ENCODE assay signal across 9 cellular contexts in genomic region chr2:88159955-88160415, GRCh38. TPM values are rescaled to one million over a fixed set of nuclear protein-coding genes. Genes with fewer than 3 reads are reported as not detected.
DNase-seq lines count a peak whose midpoint lies in the region; ATAC-seq and TF ChIP-seq lines count a peak whose summit lies in the region.
"Had no signal": no experiment of that assay in that cellular context is flagged by ENCODE, and none has a peak within 500 bp of the region (broad histone marks: within the 10 kb centered on the region; RNA-seq: fewer than 3 reads in every experiment).

No MANE protein-coding gene starts in this region.

- H3K9me3 ChIP-seq in HEK293 (ENCODE audit: control insufficient read depth, insufficient read depth, low read depth, low read length) = no peaks in the 10 kb centered on the region
- no peaks in the 10 kb centered on the region for H3K9me3 ChIP-seq in colonic mucosa

- peak overlapping the region in 1 of 2 donors; percentile 3 for H3K9ac ChIP-seq in colonic mucosa (ENCODE audit: low read depth in 2 of 2, low read length in 2 of 2)

- H3K36me3 ChIP-seq in HEK293 (ENCODE audit: control insufficient read depth in 2 of 2, insufficient read depth in 1 of 2, low read length in 2 of 2) (no peaks in the 10 kb centered on the region), colonic mucosa (no peaks in the 10 kb centered on the region)

- POLR2A ChIA-PET in HEK293 (lab: Yijun Ruan, JAX) = interaction anchor here (1.1 kb wide), 1 partner anchor 100 kb away, joined by 3 read pairs; no protein-coding TSS in a partner anchor

- DNase-seq in DMS 273 treated with DMSO at 0.1 percent for 48 hours (lab: John Stamatoyannopoulos, UW) (peak; percentile 4), NCI-H2227 treated with DMSO at 0.1 percent for 48 hours (lab: John Stamatoyannopoulos, UW) (peak; percentile 50), colonic mucosa (peak; percentile 82), left kidney (ENCODE audit: low read depth, low spot score) (peak; percentile 86)
- peak; percentile 44 for DNase-seq in activated CD4-positive, CD25-positive, alpha-beta regulatory T cell treated with anti-CD3 and anti-CD28 coated beads, Interleukin-2, amount 50 U/mL, for 72 hours
- DNase-seq in stimulated activated CD8-positive, alpha-beta memory T cell treated with anti-CD3 and anti-CD28 coated beads, Interleukin-12 subunit alpha, Interleukin-12 subunit beta, amount 100 ng/mL, for 1 hour (ENCODE audit: low read depth) = peak; percentile 34

- no peak overlapping the region for H3K27ac ChIP-seq in HEK293 (ENCODE audit: extremely low read depth, low read depth, low read length)
- no peak overlapping the region for H3K27ac ChIP-seq in colonic mucosa

- H3K27me3 ChIP-seq in colonic mucosa = no peaks in the 10 kb centered on the region

- intact Hi-C loops in colonic mucosa (cut with DNase I) = loop anchor here (10.0 kb wide), 1 partner anchor 155 kb away; no protein-coding TSS in a partner anchor

- no peaks in the 10 kb centered on the region for H3K4me1 ChIP-seq in HEK293 (ENCODE audit: control insufficient read depth, insufficient read depth, low read length)
- no peaks in the 10 kb centered on the region for H3K4me1 ChIP-seq in colonic mucosa

- peak; percentile 52; the same call in 1 of the 2 replicates for TF ChIP-seq CTCF in HEK293 (tag by site-specific recombination; IDR thresholded peaks at IDR 0.05)
- peak; percentile 70 for TF ChIP-seq CTCF in colonic mucosa (IDR thresholded peaks at IDR 0.05)

- H3K4me3 ChIP-seq in HEK293 (ENCODE audit: low read depth, low read length) (no peak overlapping the region), colonic mucosa (no peak overlapping the region)

- CTCF ChIA-PET in HEK293 (lab: Yijun Ruan, JAX) = interaction anchor here (0.6 to 6.9 kb wide), 12 partner anchors 9 to 188 kb away, joined by 3 to 141 read pairs (median 4); no protein-coding TSS in a partner anchor

- ATAC-seq in HG03097 (IDR thresholded peaks at IDR 0.05; ENCODE audit: low FRiP score, unreplicated experiment) = no peak

TF ChIP-seq in HEK293, 187 proteins besides CTCF, POLR2A, EP300 and RAD21:
- TF ChIP-seq ZNF654 (tag by site-specific recombination; IDR thresholded peaks at IDR 0.05; ENCODE audit: low read depth) (peak; percentile 81), ZNF645 (tag by site-specific recombination; IDR thresholded peaks at IDR 0.05) (no peak), ZFP69B (tag by site-specific recombination; IDR thresholded peaks at IDR 0.05) (no peak), SP7 (tag by site-specific recombination; IDR thresholded peaks at IDR 0.05) (no peak), MZF1 (tag by site-specific recombination; IDR thresholded peaks at IDR 0.05; ENCODE audit: borderline replicate concordance) (no peak), ZNF692 (tag by site-specific recombination; IDR thresholded peaks at IDR 0.05) (no peak), PRDM10 (tag by site-specific recombination; IDR thresholded peaks at IDR 0.05) (0 out of 2 replicates have a peak, but pooled peaks have one; percentile 18), ZNF19 (tag by site-specific recombination; IDR thresholded peaks at IDR 0.05; ENCODE audit: low read depth) (no peak), KLF1 (tag by site-specific recombination; IDR thresholded peaks at IDR 0.05) (no peak), ZNF544 (tag by site-specific recombination; IDR thresholded peaks at IDR 0.05) (no peak), ZNF214 (tag by site-specific recombination; IDR thresholded peaks at IDR 0.05; ENCODE audit: borderline replicate concordance) (no peak), SETDB1 (IDR thresholded peaks at IDR 0.05; ENCODE audit: insufficient read length, low read length) (no peak)

RNA-seq across cellular contexts. Expression of gene THNSL2, which starts 10.2 kb away (rescaled TPM):
- total RNA-seq in colonic mucosa = 10 to 100 TPM; 17.5 to 23.3 TPM

RNA-seq across cellular contexts. Expression of gene FABP1, which starts 32.1 kb away (rescaled TPM):
- 1,000 to 10,000 TPM; 2,582 to 2,822 TPM for total RNA-seq in colonic mucosa
- total RNA-seq: activated CD8-positive, alpha-beta memory T cell treated with anti-CD3 and anti-CD28 coated beads for 36 hours had no signal

Comparison
In these comparisons a context has a peak if more than half of its experiments do, and no peak if none do; other contexts are left out.
1. DNase-seq: peak in every context shown above with its lines; median percentile 86 in left kidney; 82 in colonic mucosa; 50 in NCI-H2227 treated with DMSO at 0.1 percent for 48 hours; 44 in activated CD4-positive, CD25-positive, alpha-beta regulatory T cell treated with anti-CD3 and anti-CD28 coated beads, Interleukin-2, amount 50 U/mL, for 72 hours; 34 in stimulated activated CD8-positive, alpha-beta memory T cell treated with anti-CD3 and anti-CD28 coated beads, Interleukin-12 subunit alpha, Interleukin-12 subunit beta, amount 100 ng/mL, for 1 hour; 4 in DMS 273 treated with DMSO at 0.1 percent for 48 hours.